Comparison of ENCODE assay signal across 23 cellular contexts in genomic region chr4:159899596-159899995, GRCh38.
DNase-seq lines count a peak whose midpoint lies in the region; ATAC-seq and TF ChIP-seq lines count a peak whose summit lies in the region.
"Had no signal": no experiment of that assay in that cellular context is flagged by ENCODE, and none has a peak within 500 bp of the region (broad histone marks: within the 10 kb centered on the region; RNA-seq: fewer than 3 reads in every experiment).

No MANE protein-coding gene starts in this region.

- BruUV-seq in A673 (replicated peaks; lab: Mats Ljungman, UMichigan), result no TSS peak

- H3K4me3 Mint-ChIP-seq in GM23338, result no peak overlapping the region
- H3K4me3 Mint-ChIP-seq: CD4-positive, alpha-beta T cell had no signal

- no peak overlapping the region for H3K18ac ChIP-seq in mesendoderm (ENCODE audit: low read length)

- H3K56ac ChIP-seq in mesendoderm (ENCODE audit: low read length), result no peak overlapping the region

- H3K79me1 ChIP-seq in mesendoderm (ENCODE audit: low read length), result no peaks in the 10 kb centered on the region

- H3K4me3 ChIP-seq in A673 (ENCODE audit: low read depth, low read length, poor library complexity, severe bottlenecking) (no peak overlapping the region), GM23338 (no peak overlapping the region), WERI-Rb-1 (ENCODE audit: low read depth, low read length) (no peak overlapping the region), mesendoderm (ENCODE audit: low read length) (no peak overlapping the region), breast epithelium (no peak overlapping the region)
- H3K4me3 ChIP-seq: BLaER1 treated with 17β-estradiol and CSF1 and Interleukin-3, amounts not matched to agents 10 nM and 100 nM; GM12878 had no signal

- no peak overlapping the region for H3K27ac ChIP-seq in A673 (ENCODE audit: low read depth, low read length, poor library complexity, severe bottlenecking)
- no peak overlapping the region for H3K27ac ChIP-seq in GM23338 (ENCODE audit: low read depth)
- no peak overlapping the region for H3K27ac ChIP-seq in WERI-Rb-1
- H3K27ac ChIP-seq in mesendoderm (ENCODE audit: low read depth, low read length), result no peak overlapping the region
- no peak overlapping the region for H3K27ac ChIP-seq in breast epithelium
- H3K27ac ChIP-seq: BLaER1 treated with 17β-estradiol and CSF1 and Interleukin-3, amounts not matched to agents 10 nM and 100 nM had no signal

- no peaks in the 10 kb centered on the region for H3K9me3 ChIP-seq in A673 (ENCODE audit: low read depth, low read length, poor library complexity, severe bottlenecking)
- H3K9me3 ChIP-seq in WERI-Rb-1 (ENCODE audit: severe bottlenecking), result no peaks in the 10 kb centered on the region
- no peaks in the 10 kb centered on the region for H3K9me3 ChIP-seq in breast epithelium

- POLR2A ChIA-PET in A673 (lab: Charles Lee; ENCODE audit: low non-redundant PET), result no interaction called here

- 0 out of 2 replicates have a peak, but pooled peaks have one; percentile 31 for TF ChIP-seq CTCF in A673 (conservative IDR thresholded peaks at IDR 0.05; ENCODE audit: low read depth, low read length)
- TF ChIP-seq CTCF in GM23338 (conservative IDR thresholded peaks at IDR 0.05; ENCODE audit: low read depth in 2 of 2), result peak; percentile 34 to 42
- 0 out of 2 replicates have a peak, but pooled peaks have one; percentile 13 for TF ChIP-seq CTCF in WERI-Rb-1 (IDR thresholded peaks at IDR 0.05; ENCODE audit: low read depth, low read length)
- no peak for TF ChIP-seq CTCF in breast epithelium (IDR thresholded peaks at IDR 0.05)

- no peak overlapping the region for H2AK5ac ChIP-seq in mesendoderm (ENCODE audit: low read length)

- CTCF ChIA-PET in A673 (lab: Charles Lee), result no interaction called here

- H2BK15ac ChIP-seq in mesendoderm (replicated peaks; ENCODE audit: low read depth), result no peak overlapping the region

- TF ChIP-seq POLR2A in breast epithelium (IDR thresholded peaks at IDR 0.05), result no peak

- no peaks in the 10 kb centered on the region for H3K9me2 ChIP-seq in GM23338 (ENCODE audit: insufficient read depth)

- H2AFZ ChIP-seq in GM23338, result no peak overlapping the region

- no peak for ATAC-seq in GM23338
- ATAC-seq: GM12878, HepG2 had no signal

- H3K27me3 Mint-ChIP-seq in GM23338 (ENCODE audit: insufficient read depth, low read depth, poor library complexity), result no peaks in the 10 kb centered on the region
- H3K27me3 Mint-ChIP-seq: CD4-positive, alpha-beta T cell had no signal

- H3K36me3 ChIP-seq in A673 (ENCODE audit: insufficient read depth, low read length, poor library complexity, severe bottlenecking), result no peaks in the 10 kb centered on the region
- no peaks in the 10 kb centered on the region for H3K36me3 ChIP-seq in GM23338 (ENCODE audit: insufficient read depth)
- no peaks in the 10 kb centered on the region for H3K36me3 ChIP-seq in WERI-Rb-1
- no peaks in the 10 kb centered on the region for H3K36me3 ChIP-seq in mesendoderm (ENCODE audit: control insufficient read depth, insufficient read depth, low read length)
- H3K36me3 ChIP-seq in breast epithelium, result no peaks in the 10 kb centered on the region
- H3K36me3 ChIP-seq: BLaER1 treated with 17β-estradiol and CSF1 and Interleukin-3, amounts not matched to agents 10 nM and 100 nM had no signal

- H3K4me1 Mint-ChIP-seq in GM23338, result peaks cover 3% of the 10 kb centered on the region

- no peak overlapping the region for H3K9ac ChIP-seq in mesendoderm (ENCODE audit: low read length)
- H3K9ac ChIP-seq: BLaER1 treated with 17β-estradiol and CSF1 and Interleukin-3, amounts not matched to agents 10 nM and 100 nM had no signal

- H3K4me2 ChIP-seq in GM23338 (no peak overlapping the region), mesendoderm (ENCODE audit: low read length) (no peak overlapping the region)
- H3K4me2 ChIP-seq: BLaER1 treated with 17β-estradiol and CSF1 and Interleukin-3, amounts not matched to agents 10 nM and 100 nM had no signal

- no peak overlapping the region for H4K8ac ChIP-seq in mesendoderm (ENCODE audit: low read depth, low read length)

- H4K20me1 ChIP-seq in GM23338 (replicated peaks; ENCODE audit: insufficient read depth), result no peaks in the 10 kb centered on the region
- H4K20me1 ChIP-seq: BLaER1 treated with 17β-estradiol and CSF1 and Interleukin-3, amounts not matched to agents 10 nM and 100 nM had no signal

- no peak overlapping the region for H4K5ac ChIP-seq in mesendoderm (ENCODE audit: low read length)

- no CpG with 5 or more reads among the region's 4 CpGs for WGBS in mesendoderm (ENCODE audit: extremely low coverage, insufficient coverage, low lambda C conversion rate)

- no peak overlapping the region for H3K27ac Mint-ChIP-seq in GM23338
- H3K27ac Mint-ChIP-seq: CD4-positive, alpha-beta T cell had no signal

- H3K36me3 Mint-ChIP-seq in GM23338 (ENCODE audit: low read depth), result no peaks in the 10 kb centered on the region

- H3K4me1 ChIP-seq in A673 (ENCODE audit: insufficient read depth, low read length, poor library complexity, severe bottlenecking) (peaks cover 6% of the 10 kb centered on the region), GM23338 (ENCODE audit: insufficient read depth) (0 out of 2 replicates have a peak, but pooled peaks cover 3% of the 10 kb centered on the region), mesendoderm (ENCODE audit: control insufficient read depth, low read depth, low read length) (no peaks in the 10 kb centered on the region), breast epithelium (no peaks in the 10 kb centered on the region)
- H3K4me1 ChIP-seq: BLaER1 treated with 17β-estradiol and CSF1 and Interleukin-3, amounts not matched to agents 10 nM and 100 nM had no signal

- H3F3A ChIP-seq in GM23338 (replicated peaks; ENCODE audit: low read depth), result no peaks in the 10 kb centered on the region

- intact Hi-C loops in A673 (cut with micrococcal nuclease; ENCODE audit: unreplicated experiment) (loop anchor here (10.0 kb wide), 1 partner anchor 115 kb away; no protein-coding TSS in a partner anchor), breast epithelium (cut with DNase I; ENCODE audit: low total_unique reads) (no loop called here)

- no peaks in the 10 kb centered on the region; the same call in 2 of the 3 replicates for H3K9me3 Mint-ChIP-seq in GM23338

- H2BK5ac ChIP-seq in mesendoderm (ENCODE audit: low read length), result no peak overlapping the region

- H3K79me2 ChIP-seq in GM23338 (replicated peaks; ENCODE audit: insufficient read depth), result no peaks in the 10 kb centered on the region
- no peaks in the 10 kb centered on the region for H3K79me2 ChIP-seq in mesendoderm (ENCODE audit: control insufficient read depth, insufficient read depth, low read length)

- DNase-seq in A673 (ENCODE audit: low spot score) (peak; percentile 21), GM23338 (ENCODE audit: low spot score) (peak; percentile 13), WERI-Rb-1 (no peak), mesendoderm (peak; percentile 12), SIG-M5 (lab: John Stamatoyannopoulos, UW) (no peak), breast epithelium (ENCODE audit: low spot score in 2 of 2) (no peak), DMS53 (lab: John Stamatoyannopoulos, UW) (no peak), NCI-H82 treated with DMSO at 0.1 percent for 48 hours (lab: John Stamatoyannopoulos, UW; ENCODE audit: unreplicated experiment) (no peak)
- DNase-seq: CD4-positive, alpha-beta T cell; GDM1; GOT3; Kasumi-1; NCI-H1092 treated with DMSO at 0.1 percent for 48 hours; NCI-H1436; NCI-H187; NCI-H2107; NCI-H446; NCI-H524 treated with DMSO at 0.1 percent for 48 hours; NCI-H774; OCI-M1 had no signal

- no peaks in the 10 kb centered on the region for H3K27me3 ChIP-seq in A673 (replicated peaks; ENCODE audit: insufficient read depth, low read depth, low read length, poor library complexity)
- H3K27me3 ChIP-seq in GM23338 (ENCODE audit: insufficient read depth), result no peaks in the 10 kb centered on the region
- no peaks in the 10 kb centered on the region for H3K27me3 ChIP-seq in WERI-Rb-1 (ENCODE audit: insufficient read depth, low read depth, severe bottlenecking)
- H3K27me3 ChIP-seq in mesendoderm (ENCODE audit: insufficient read depth, low read length, poor library complexity), result no peaks in the 10 kb centered on the region
- H3K27me3 ChIP-seq in breast epithelium, result no peaks in the 10 kb centered on the region
- H3K27me3 ChIP-seq: BLaER1 treated with 17β-estradiol and CSF1 and Interleukin-3, amounts not matched to agents 10 nM and 100 nM had no signal

- no peak overlapping the region for H2BK120ac ChIP-seq in mesendoderm (ENCODE audit: low read depth, low read length)

- no peak overlapping the region for H3K23ac ChIP-seq in mesendoderm (ENCODE audit: low read length)

- H3K4ac ChIP-seq in mesendoderm (ENCODE audit: low read depth, low read length), result no peak overlapping the region

TF ChIP-seq in GM23338, 12 proteins besides CTCF, POLR2A, EP300 and RAD21 (continues in another document):
- TF ChIP-seq CREB1 (CRISPR knock-in tag; IDR thresholded peaks at IDR 0.05; ENCODE audit: low read depth) (no peak), ETS1 (IDR thresholded peaks at IDR 0.05) (no peak), STAT1 (IDR thresholded peaks at IDR 0.05; ENCODE audit: unreplicated experiment) (no peak), EZH2 (IDR thresholded peaks at IDR 0.05; ENCODE audit: low read depth, unreplicated experiment) (no peak), POLR2AphosphoS5 (IDR thresholded peaks at IDR 0.05; ENCODE audit: low read depth) (no peak), JUNB (IDR thresholded peaks at IDR 0.05; ENCODE audit: unreplicated experiment) (no peak), EZH2phosphoT487 (IDR thresholded peaks at IDR 0.05; ENCODE audit: unreplicated experiment) (no peak)

Comparison
In these comparisons a context has a peak if more than half of its experiments do, and no peak if none do; other contexts are left out.
1. DNase-seq: peak in A673 (single experiment), GM23338 (single experiment) and mesendoderm (single experiment); none in WERI-Rb-1 (single experiment), SIG-M5 (single experiment), breast epithelium (0 of 2), DMS53 (single experiment) and NCI-H82 treated with DMSO at 0.1 percent for 48 hours (single experiment).
2. CTCF ChIP-seq: peak in A673 (single experiment), GM23338 (2 of 2) and WERI-Rb-1 (single experiment); none in breast epithelium (0 of 3).